Comparison of ENCODE assay signal across 11 cellular contexts in genomic region chr5:143154495-143155375, GRCh38.
DNase-seq lines count a peak whose midpoint lies in the region; TF ChIP-seq lines count a peak whose summit lies in the region.
"Had no signal": no experiment of that assay in that cellular context is flagged by ENCODE, and none has a peak within 500 bp of the region (broad histone marks: within the 10 kb centered on the region; RNA-seq: fewer than 3 reads in every experiment).

No MANE protein-coding gene starts in this region.

- BruUV-seq in MCF 10A (replicated peaks; lab: Mats Ljungman, UMichigan) = no TSS peak

- DNase-seq in MCF 10A (ENCODE audit: unreplicated experiment) (no peak), iris pigment epithelial cell (ENCODE audit: low read depth) (peak; percentile 21), stomach (no peak), posterior vena cava (ENCODE audit: low spot score) (no peak), NCI-H526 treated with DMSO at 0.1 percent for 48 hours (lab: John Stamatoyannopoulos, UW) (no peak), SK-N-DZ (ENCODE audit: low spot score) (no peak)
- DNase-seq in activated T-cell treated with anti-CD3 and anti-CD28 coated beads, Interleukin-2, amount 50 U/mL, for 24 hours = no peak
- DNase-seq: Caco-2, NCI-H2081 treated with DMSO at 0.1 percent for 48 hours had no signal

- H3K27ac Mint-ChIP-seq in MCF 10A (ENCODE audit: low read depth, unreplicated experiment) = peak overlapping the region; percentile 96
- H3K27ac Mint-ChIP-seq in activated T-cell treated with anti-CD3 and anti-CD28 coated beads, Interleukin-2, amount 50 U/mL, for 24 hours = no peak overlapping the region

- peaks cover 15% of the 10 kb centered on the region for H3K9me3 Mint-ChIP-seq in MCF 10A (ENCODE audit: unreplicated experiment)
- H3K9me3 Mint-ChIP-seq in activated T-cell treated with anti-CD3 and anti-CD28 coated beads, Interleukin-2, amount 50 U/mL, for 24 hours = no peaks in the 10 kb centered on the region

- no peak for TF ChIP-seq EP300 in stomach (IDR thresholded peaks at IDR 0.05)

- TF ChIP-seq CTCF in HEK293 (tag by site-specific recombination; IDR thresholded peaks at IDR 0.05) (no peak), MCF 10A (IDR thresholded peaks at IDR 0.05; ENCODE audit: unreplicated experiment) (no peak), stomach (IDR thresholded peaks at IDR 0.05) (no peak)

- peaks cover 31% of the 10 kb centered on the region for H3K4me1 Mint-ChIP-seq in MCF 10A (ENCODE audit: insufficient read depth, unreplicated experiment)
- peaks cover 3% of the 10 kb centered on the region for H3K4me1 Mint-ChIP-seq in activated T-cell treated with anti-CD3 and anti-CD28 coated beads, Interleukin-2, amount 50 U/mL, for 24 hours (ENCODE audit: low read depth)

- H3K36me3 ChIP-seq in HEK293 (ENCODE audit: control insufficient read depth in 2 of 2, insufficient read depth in 1 of 2, low read length in 2 of 2) = no peaks in the 10 kb centered on the region
- peaks cover 0 to 12% (median 8%) of the 10 kb centered on the region in 4 donors for H3K36me3 ChIP-seq in stomach

- no peaks in the 10 kb centered on the region for H3K27me3 Mint-ChIP-seq in MCF 10A (ENCODE audit: insufficient read depth, unreplicated experiment)
- no peaks in the 10 kb centered on the region for H3K27me3 Mint-ChIP-seq in activated T-cell treated with anti-CD3 and anti-CD28 coated beads, Interleukin-2, amount 50 U/mL, for 24 hours

- H3K4me3 ChIP-seq in HEK293 (ENCODE audit: low read depth, low read length) (no peak overlapping the region), stomach (no peak overlapping the region)
- H3K4me3 ChIP-seq: SK-N-MC had no signal

- peaks cover 4% of the 10 kb centered on the region for H3K36me3 Mint-ChIP-seq in MCF 10A (ENCODE audit: insufficient read depth, unreplicated experiment)
- peaks cover 24% of the 10 kb centered on the region for H3K36me3 Mint-ChIP-seq in activated T-cell treated with anti-CD3 and anti-CD28 coated beads, Interleukin-2, amount 50 U/mL, for 24 hours (ENCODE audit: low read depth)

- WGBS in stomach, 5 donors = 82 to 85% (median 84%) methylated on average over 5 of the region's 5 CpGs

- TF ChIP-seq POLR2A in stomach (IDR thresholded peaks at IDR 0.05) = no peak

- intact Hi-C loops in MCF 10A (cut with micrococcal nuclease) = no loop called here
- intact Hi-C loops in stomach (cut with DNase I; ENCODE audit: low total_unique reads) = no loop called here
- intact Hi-C loops in posterior vena cava (cut with DNase I) = loop anchor here (10.0 kb wide), 2 partner anchors 250 to 1360 kb away; partner anchors contain the start of gene NR3C1 (in 1 of the 2)

- POLR2A ChIA-PET in HEK293 (lab: Yijun Ruan, JAX) = no interaction called here
- POLR2A ChIA-PET in MCF 10A (lab: Yijun Ruan, JAX) = interaction anchor here (0.5 to 3.2 kb wide), 14 partner anchors 8 to 255 kb away, joined by 3 to 20 read pairs (median 4); partner anchors contain the start of gene NR3C1

- H3K9me3 ChIP-seq in HEK293 (ENCODE audit: control insufficient read depth, insufficient read depth, low read depth, low read length) (no peaks in the 10 kb centered on the region), stomach (no peaks in the 10 kb centered on the region)
- H3K9me3 ChIP-seq: Caco-2 had no signal

- H3K27ac ChIP-seq in HEK293 (ENCODE audit: extremely low read depth, low read depth, low read length) (no peak overlapping the region), stomach (peak overlapping the region; percentile 7 to 79 (median 69))
- H3K27ac ChIP-seq: SK-N-MC had no signal

- no peaks in the 10 kb centered on the region for H3K27me3 ChIP-seq in stomach

- H3K4me3 Mint-ChIP-seq in MCF 10A (ENCODE audit: unreplicated experiment) = no peak overlapping the region
- no peak overlapping the region for H3K4me3 Mint-ChIP-seq in activated T-cell treated with anti-CD3 and anti-CD28 coated beads, Interleukin-2, amount 50 U/mL, for 24 hours

- H3K4me1 ChIP-seq in HEK293 (ENCODE audit: control insufficient read depth, insufficient read depth, low read length) (no peaks in the 10 kb centered on the region), stomach (peaks cover 11 to 42% (median 28%) of the 10 kb centered on the region in 4 donors)
- H3K4me1 ChIP-seq: Caco-2 had no signal

- CTCF ChIA-PET in HEK293 (lab: Yijun Ruan, JAX) = interaction anchor here (0.6 to 1.2 kb wide), 4 partner anchors 35 to 226 kb away, joined by 3 to 4 read pairs (median 4); no protein-coding TSS in a partner anchor
- CTCF ChIA-PET in MCF 10A (lab: Yijun Ruan, JAX) = interaction anchor here (0.5 to 2.4 kb wide), 6 partner anchors 14 to 249 kb away, joined by 3 to 6 read pairs (median 4); partner anchors contain the start of gene NR3C1

TF ChIP-seq in HEK293, 187 proteins besides CTCF, POLR2A, EP300 and RAD21:
- TF ChIP-seq, protein P1, sequence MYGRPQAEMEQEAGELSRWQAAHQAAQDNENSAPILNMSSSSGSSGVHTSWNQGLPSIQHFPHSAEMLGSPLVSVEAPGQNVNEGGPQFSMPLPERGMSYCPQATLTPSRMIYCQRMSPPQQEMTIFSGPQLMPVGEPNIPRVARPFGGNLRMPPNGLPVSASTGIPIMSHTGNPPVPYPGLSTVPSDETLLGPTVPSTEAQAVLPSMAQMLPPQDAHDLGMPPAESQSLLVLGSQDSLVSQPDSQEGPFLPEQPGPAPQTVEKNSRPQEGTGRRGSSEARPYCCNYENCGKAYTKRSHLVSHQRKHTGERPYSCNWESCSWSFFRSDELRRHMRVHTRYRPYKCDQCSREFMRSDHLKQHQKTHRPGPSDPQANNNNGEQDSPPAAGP (tag by site-specific recombination; IDR thresholded peaks at IDR 0.05) = 0 out of 2 replicates have a peak, but pooled peaks have one; percentile 66
- 0 out of 2 replicates have a peak, but pooled peaks have one; percentile 30 for TF ChIP-seq ZNF341 (tag by site-specific recombination; IDR thresholded peaks at IDR 0.05; ENCODE audit: low read depth)
- TF ChIP-seq ZNF10 (tag by site-specific recombination; IDR thresholded peaks at IDR 0.05) = no peak

Comparison
In these comparisons a context has a peak if more than half of its experiments do, and no peak if none do; other contexts are left out.
1. intact Hi-C loops: an anchor here in posterior vena cava (10.0 kb wide); none called in MCF 10A and stomach.